In genomic region chr5:149641000-149641576, GRCh38 we compare ENCODE assay signal across 1 cellular context.
TF ChIP-seq lines count a peak whose summit lies in the region.

No MANE protein-coding gene starts in this region.

TF ChIP-seq in HepG2, 621 proteins besides CTCF, POLR2A, EP300 and RAD21 (continued from another document and continues in another):
- TF ChIP-seq ARID4A (CRISPR knock-in tag; IDR thresholded peaks at IDR 0.05; ENCODE audit: borderline replicate concordance), result no peak
- no peak for TF ChIP-seq ZNF20 (CRISPR knock-in tag; IDR thresholded peaks at IDR 0.05)
- no peak for TF ChIP-seq ZNF326 (CRISPR knock-in tag; IDR thresholded peaks at IDR 0.05; ENCODE audit: borderline replicate concordance)
- 0 out of 2 replicates have a peak, but pooled peaks have one; percentile 35 for TF ChIP-seq ZIK1 (CRISPR knock-in tag; IDR thresholded peaks at IDR 0.05; ENCODE audit: borderline replicate concordance, low read depth)
- no peak; the same call in 1 of the 2 replicates for TF ChIP-seq ZHX2 (IDR thresholded peaks at IDR 0.05; ENCODE audit: low read depth)
- no peak for TF ChIP-seq ZHX2 (CRISPR knock-in tag; IDR thresholded peaks at IDR 0.05; ENCODE audit: borderline replicate concordance)
- TF ChIP-seq MIER2 (CRISPR knock-in tag; IDR thresholded peaks at IDR 0.05), result no peak
- no peak for TF ChIP-seq ZBTB7B (CRISPR knock-in tag; IDR thresholded peaks at IDR 0.05)
- no peak for TF ChIP-seq ZNF253 (CRISPR knock-in tag; IDR thresholded peaks at IDR 0.05; ENCODE audit: borderline replicate concordance)
- peak; percentile 88 for TF ChIP-seq RXRB (CRISPR knock-in tag; IDR thresholded peaks at IDR 0.05; ENCODE audit: borderline replicate concordance)
- TF ChIP-seq THRA (CRISPR knock-in tag; IDR thresholded peaks at IDR 0.05; ENCODE audit: borderline replicate concordance), result peak; percentile 95
- TF ChIP-seq CREM (IDR thresholded peaks at IDR 0.05), result no peak
- TF ChIP-seq CREM (CRISPR knock-in tag; IDR thresholded peaks at IDR 0.05), result no peak
- TF ChIP-seq CEBPG (CRISPR knock-in tag; IDR thresholded peaks at IDR 0.05), result peak; percentile 43; the same call in 1 of the 2 replicates
- peak; percentile 91 for TF ChIP-seq YY1 (IDR thresholded peaks at IDR 0.05; ENCODE audit: insufficient read depth, insufficient replicate concordance, low read depth, low read length)
- no peak for TF ChIP-seq ZNF530 (CRISPR knock-in tag; IDR thresholded peaks at IDR 0.05; ENCODE audit: low read depth)
- no peak for TF ChIP-seq ZKSCAN1 (IDR thresholded peaks at IDR 0.05; ENCODE audit: low read length)
- TF ChIP-seq ZBTB2 (CRISPR knock-in tag; IDR thresholded peaks at IDR 0.05; ENCODE audit: low read depth), result no peak
- no peak for TF ChIP-seq MAFK (conservative IDR thresholded peaks at IDR 0.05 in 1 of 2, IDR thresholded peaks at IDR 0.05 in 1 of 2; ENCODE audit: low read length in 2 of 2)
- TF ChIP-seq DRAP1 (CRISPR knock-in tag; IDR thresholded peaks at IDR 0.05), result no peak
- TF ChIP-seq ARID3A (IDR thresholded peaks at IDR 0.05; ENCODE audit: low read depth, low read length), result no peak
- TF ChIP-seq RXRA (CRISPR knock-in tag; IDR thresholded peaks at IDR 0.05), result peak; percentile 92
- no peak for TF ChIP-seq RERE (CRISPR knock-in tag; IDR thresholded peaks at IDR 0.05; ENCODE audit: low read depth)
- TF ChIP-seq ZNF782 (CRISPR knock-in tag; IDR thresholded peaks at IDR 0.05; ENCODE audit: borderline replicate concordance), result no peak
- TF ChIP-seq UBTF (CRISPR knock-in tag; IDR thresholded peaks at IDR 0.05), result no peak
- peak; percentile 39; the same call in 1 of the 2 replicates for TF ChIP-seq SAP130 (CRISPR knock-in tag; IDR thresholded peaks at IDR 0.05; ENCODE audit: low read depth)
- no peak for TF ChIP-seq RAD51 (IDR thresholded peaks at IDR 0.05; ENCODE audit: borderline replicate concordance)
- TF ChIP-seq ZNF362 (CRISPR knock-in tag; IDR thresholded peaks at IDR 0.05; ENCODE audit: borderline replicate concordance), result no peak
- no peak for TF ChIP-seq TOE1 (CRISPR knock-in tag; IDR thresholded peaks at IDR 0.05)
- TF ChIP-seq IRF2 (CRISPR knock-in tag; IDR thresholded peaks at IDR 0.05), result 0 out of 2 replicates have a peak, but pooled peaks have one; percentile 22
